ENCODE assay signal across 1 cellular context in the genomic region with DNA sequence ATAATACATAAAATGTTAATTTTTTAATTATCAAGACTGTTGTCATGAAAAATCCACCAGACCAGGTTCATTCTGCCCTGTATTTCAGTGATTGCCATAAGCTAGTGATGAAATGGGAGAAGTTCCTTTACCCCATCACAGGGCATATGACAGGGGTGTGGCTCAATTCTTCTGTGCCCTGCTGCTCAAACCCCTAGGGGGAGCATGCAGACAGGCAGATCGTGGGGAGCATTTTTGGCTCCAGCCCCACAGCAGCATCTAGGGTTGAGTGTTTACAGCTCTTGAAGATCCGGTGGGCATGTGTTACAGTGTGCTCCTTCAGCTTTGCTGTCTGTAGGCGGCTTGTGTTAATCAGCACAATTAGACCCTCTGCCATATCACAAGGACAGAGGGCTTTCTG.
TF ChIP-seq lines count a peak whose summit lies in the region.

No MANE protein-coding gene starts in this region.

TF ChIP-seq in HepG2, 621 proteins besides CTCF, POLR2A, EP300 and RAD21 (continued from another document):
- no peak for TF ChIP-seq MTA1 (CRISPR knock-in tag; IDR thresholded peaks at IDR 0.05; ENCODE audit: borderline replicate concordance)
- TF ChIP-seq, protein P1, sequence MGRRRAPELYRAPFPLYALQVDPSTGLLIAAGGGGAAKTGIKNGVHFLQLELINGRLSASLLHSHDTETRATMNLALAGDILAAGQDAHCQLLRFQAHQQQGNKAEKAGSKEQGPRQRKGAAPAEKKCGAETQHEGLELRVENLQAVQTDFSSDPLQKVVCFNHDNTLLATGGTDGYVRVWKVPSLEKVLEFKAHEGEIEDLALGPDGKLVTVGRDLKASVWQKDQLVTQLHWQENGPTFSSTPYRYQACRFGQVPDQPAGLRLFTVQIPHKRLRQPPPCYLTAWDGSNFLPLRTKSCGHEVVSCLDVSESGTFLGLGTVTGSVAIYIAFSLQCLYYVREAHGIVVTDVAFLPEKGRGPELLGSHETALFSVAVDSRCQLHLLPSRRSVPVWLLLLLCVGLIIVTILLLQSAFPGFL (CRISPR knock-in tag; IDR thresholded peaks at IDR 0.05), result no peak
- no peak for TF ChIP-seq ZNF709 (CRISPR knock-in tag; IDR thresholded peaks at IDR 0.05)
- TF ChIP-seq ZNF44 (CRISPR knock-in tag; IDR thresholded peaks at IDR 0.05), result no peak
- no peak for TF ChIP-seq ZNF335 (CRISPR knock-in tag; IDR thresholded peaks at IDR 0.05)
- TF ChIP-seq MIER2 (CRISPR knock-in tag; IDR thresholded peaks at IDR 0.05), result no peak
- TF ChIP-seq PHB2 (IDR thresholded peaks at IDR 0.05; ENCODE audit: partially characterized antibody), result no peak
- TF ChIP-seq PTBP1 (IDR thresholded peaks at IDR 0.05; ENCODE audit: low read depth, low read length, poor library complexity, severe bottlenecking), result no peak
- no peak for TF ChIP-seq U2AF2 (IDR thresholded peaks at IDR 0.05; ENCODE audit: low read depth, low read length)
